Comparison of ENCODE assay signal across 8 cellular contexts in the genomic region with DNA sequence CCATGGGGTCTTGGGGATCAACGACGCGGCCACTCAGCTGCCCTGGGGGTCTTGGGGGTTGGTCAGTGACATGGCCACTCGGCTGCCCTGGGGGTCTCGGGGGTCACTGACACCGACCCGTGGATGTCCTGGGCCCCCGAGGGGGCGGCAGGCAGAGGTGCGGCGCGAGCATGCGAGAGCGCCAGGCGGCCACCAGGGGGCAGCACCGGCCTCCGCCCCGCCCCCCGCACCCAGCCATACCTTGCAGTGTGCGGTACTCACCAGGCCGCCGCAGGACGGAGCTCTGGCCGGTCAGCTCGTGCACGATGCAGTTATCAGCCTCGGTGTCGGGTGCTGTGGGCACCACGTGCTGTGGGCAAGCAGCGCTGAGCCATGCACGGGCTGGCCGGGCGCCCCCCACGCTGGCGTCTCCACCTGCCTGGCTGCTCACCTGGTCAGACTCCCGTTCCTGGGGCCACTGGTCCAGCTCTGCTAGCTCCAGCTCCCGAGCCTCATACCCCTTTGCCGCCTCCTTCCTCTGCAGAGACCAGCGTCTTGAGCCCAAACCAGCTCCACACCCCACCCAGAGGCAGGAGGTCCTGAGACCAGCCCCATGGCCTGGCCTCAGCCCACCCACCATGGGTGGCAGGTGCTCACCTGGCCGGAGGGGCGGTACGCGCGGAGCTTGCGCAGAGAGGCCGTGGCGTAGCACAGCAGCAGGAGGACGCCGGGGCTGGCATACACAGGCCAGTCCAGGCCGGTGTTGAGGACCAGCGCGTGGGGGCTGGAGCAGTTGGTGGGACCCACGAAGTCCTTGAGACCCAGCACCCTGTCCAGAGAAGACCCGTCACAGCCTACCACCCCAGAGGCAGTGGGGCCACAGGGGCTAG. TPM values are rescaled to one million over a fixed set of nuclear protein-coding genes. Genes with fewer than 3 reads are reported as not detected.
DNase-seq lines count a peak whose midpoint lies in the region; ATAC-seq and TF ChIP-seq lines count a peak whose summit lies in the region.

No MANE protein-coding gene starts in this region.

- no peaks in the 10 kb centered on the region for H3K9me3 Mint-ChIP-seq in activated naive CD4-positive, alpha-beta T cell treated with anti-CD3 and anti-CD28 coated beads, Interleukin-2, amount 10 ng/mL, durations not matched to agents 7 days and 5 days

- H3K27me3 ChIP-seq in cardiac muscle cell, result no peaks in the 10 kb centered on the region

- peaks cover 2% of the 10 kb centered on the region for H3K4me1 Mint-ChIP-seq in activated naive CD4-positive, alpha-beta T cell treated with anti-CD3 and anti-CD28 coated beads, Interleukin-2, amount 10 ng/mL, durations not matched to agents 7 days and 5 days

- no peaks in the 10 kb centered on the region for H3K9me3 ChIP-seq in cardiac muscle cell (ENCODE audit: low read depth)

- DNase-seq in NCI-H1417 (lab: John Stamatoyannopoulos, UW) (peak; percentile 42 to 79 (median 64)), NCI-H1417 treated with DMSO at 0.1 percent for 48 hours (lab: John Stamatoyannopoulos, UW) (no peak), cardiac muscle cell (ENCODE audit: low read depth in 1 of 2, low spot score in 1 of 2) (peak; percentile 80 to 86), retina (peak; percentile 86)
- DNase-seq in activated naive CD4-positive, alpha-beta T cell treated with anti-CD3 and anti-CD28 coated beads, Interleukin-2, amount 10 ng/mL, durations not matched to agents 7 days and 5 days, result peak; percentile 80

- no peaks in the 10 kb centered on the region for H3K4me1 ChIP-seq in cardiac muscle cell (ENCODE audit: low read depth)

- H3K4me3 Mint-ChIP-seq in activated naive CD4-positive, alpha-beta T cell treated with anti-CD3 and anti-CD28 coated beads, Interleukin-2, amount 10 ng/mL, durations not matched to agents 7 days and 5 days, result no peak overlapping the region

- no peak overlapping the region for H3K27ac Mint-ChIP-seq in activated naive CD4-positive, alpha-beta T cell treated with anti-CD3 and anti-CD28 coated beads, Interleukin-2, amount 10 ng/mL, durations not matched to agents 7 days and 5 days

- CTCF ChIA-PET in activated naive CD4-positive, alpha-beta T cell treated with anti-CD3 and anti-CD28 coated beads, Interleukin-2, amount 10 ng/mL, durations not matched to agents 7 days and 5 days (lab: Charles Lee), result interaction anchor here (0.5 to 3.6 kb wide), 28 partner anchors 9 to 480 kb away, joined by 3 to 49 read pairs (median 4); a partner anchor contains a TSS

- no peaks in the 10 kb centered on the region for H3K27me3 Mint-ChIP-seq in activated naive CD4-positive, alpha-beta T cell treated with anti-CD3 and anti-CD28 coated beads, Interleukin-2, amount 10 ng/mL, durations not matched to agents 7 days and 5 days

- no peak overlapping the region for H3K27ac ChIP-seq in cardiac muscle cell

- ATAC-seq in HG03521 (IDR thresholded peaks at IDR 0.05; ENCODE audit: unreplicated experiment) (peak; percentile 57), SK-N-SH treated with all-trans-retinoic acid at 6 μM for 48 hours (peak; percentile 88), GM19324 (IDR thresholded peaks at IDR 0.05; ENCODE audit: low FRiP score, unreplicated experiment) (no peak)

- no peak overlapping the region for H3K4me3 ChIP-seq in cardiac muscle cell

- TF ChIP-seq CTCF in cardiac muscle cell (IDR thresholded peaks at IDR 0.05; ENCODE audit: low read depth, low read length), result peak; percentile 97

- H3K36me3 ChIP-seq in cardiac muscle cell, result peaks cover 5% of the 10 kb centered on the region

- H3K36me3 Mint-ChIP-seq in activated naive CD4-positive, alpha-beta T cell treated with anti-CD3 and anti-CD28 coated beads, Interleukin-2, amount 10 ng/mL, durations not matched to agents 7 days and 5 days, result peaks cover 13% of the 10 kb centered on the region

TF ChIP-seq in SK-N-SH treated with all-trans-retinoic acid at 6 μM for 48 hours, 23 proteins besides CTCF, POLR2A, EP300 and RAD21 (continues in another document):
- TF ChIP-seq, protein P1, sequence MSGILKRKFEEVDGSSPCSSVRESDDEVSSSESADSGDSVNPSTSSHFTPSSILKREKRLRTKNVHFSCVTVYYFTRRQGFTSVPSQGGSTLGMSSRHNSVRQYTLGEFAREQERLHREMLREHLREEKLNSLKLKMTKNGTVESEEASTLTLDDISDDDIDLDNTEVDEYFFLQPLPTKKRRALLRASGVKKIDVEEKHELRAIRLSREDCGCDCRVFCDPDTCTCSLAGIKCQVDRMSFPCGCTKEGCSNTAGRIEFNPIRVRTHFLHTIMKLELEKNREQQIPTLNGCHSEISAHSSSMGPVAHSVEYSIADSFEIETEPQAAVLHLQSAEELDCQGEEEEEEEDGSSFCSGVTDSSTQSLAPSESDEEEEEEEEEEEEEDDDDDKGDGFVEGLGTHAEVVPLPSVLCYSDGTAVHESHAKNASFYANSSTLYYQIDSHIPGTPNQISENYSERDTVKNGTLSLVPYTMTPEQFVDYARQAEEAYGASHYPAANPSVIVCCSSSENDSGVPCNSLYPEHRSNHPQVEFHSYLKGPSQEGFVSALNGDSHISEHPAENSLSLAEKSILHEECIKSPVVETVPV (CRISPR knock-in tag; IDR thresholded peaks at IDR 0.05), result no peak
- TF ChIP-seq ARNTL (CRISPR knock-in tag; IDR thresholded peaks at IDR 0.05; ENCODE audit: borderline replicate concordance, low read depth) (no peak), ZC3H10 (CRISPR knock-in tag; IDR thresholded peaks at IDR 0.05) (no peak), ESRRG (CRISPR knock-in tag; IDR thresholded peaks at IDR 0.05) (no peak), TOX (CRISPR knock-in tag; IDR thresholded peaks at IDR 0.05; ENCODE audit: borderline replicate concordance) (no peak), TCF4 (CRISPR knock-in tag; IDR thresholded peaks at IDR 0.05; ENCODE audit: borderline replicate concordance) (no peak), OSR1 (CRISPR knock-in tag; IDR thresholded peaks at IDR 0.05) (no peak), BACH2 (CRISPR knock-in tag; IDR thresholded peaks at IDR 0.05; ENCODE audit: borderline replicate concordance) (no peak), CSDC2 (CRISPR knock-in tag; IDR thresholded peaks at IDR 0.05) (no peak), ZFP30 (CRISPR knock-in tag; IDR thresholded peaks at IDR 0.05) (no peak), SNAI2 (CRISPR knock-in tag; IDR thresholded peaks at IDR 0.05) (no peak), PPARA (CRISPR knock-in tag; IDR thresholded peaks at IDR 0.05; ENCODE audit: borderline replicate concordance) (no peak), ZFP3 (CRISPR knock-in tag; IDR thresholded peaks at IDR 0.05) (no peak), ZNF8 (CRISPR knock-in tag; IDR thresholded peaks at IDR 0.05) (no peak), GLIS3 (CRISPR knock-in tag; IDR thresholded peaks at IDR 0.05) (no peak)
- TF ChIP-seq, protein P2, sequence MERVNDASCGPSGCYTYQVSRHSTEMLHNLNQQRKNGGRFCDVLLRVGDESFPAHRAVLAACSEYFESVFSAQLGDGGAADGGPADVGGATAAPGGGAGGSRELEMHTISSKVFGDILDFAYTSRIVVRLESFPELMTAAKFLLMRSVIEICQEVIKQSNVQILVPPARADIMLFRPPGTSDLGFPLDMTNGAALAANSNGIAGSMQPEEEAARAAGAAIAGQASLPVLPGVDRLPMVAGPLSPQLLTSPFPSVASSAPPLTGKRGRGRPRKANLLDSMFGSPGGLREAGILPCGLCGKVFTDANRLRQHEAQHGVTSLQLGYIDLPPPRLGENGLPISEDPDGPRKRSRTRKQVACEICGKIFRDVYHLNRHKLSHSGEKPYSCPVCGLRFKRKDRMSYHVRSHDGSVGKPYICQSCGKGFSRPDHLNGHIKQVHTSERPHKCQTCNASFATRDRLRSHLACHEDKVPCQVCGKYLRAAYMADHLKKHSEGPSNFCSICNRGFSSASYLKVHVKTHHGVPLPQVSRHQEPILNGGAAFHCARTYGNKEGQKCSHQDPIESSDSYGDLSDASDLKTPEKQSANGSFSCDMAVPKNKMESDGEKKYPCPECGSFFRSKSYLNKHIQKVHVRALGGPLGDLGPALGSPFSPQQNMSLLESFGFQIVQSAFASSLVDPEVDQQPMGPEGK (CRISPR knock-in tag; IDR thresholded peaks at IDR 0.05; ENCODE audit: borderline replicate concordance), result no peak
- TF ChIP-seq, protein P3, sequence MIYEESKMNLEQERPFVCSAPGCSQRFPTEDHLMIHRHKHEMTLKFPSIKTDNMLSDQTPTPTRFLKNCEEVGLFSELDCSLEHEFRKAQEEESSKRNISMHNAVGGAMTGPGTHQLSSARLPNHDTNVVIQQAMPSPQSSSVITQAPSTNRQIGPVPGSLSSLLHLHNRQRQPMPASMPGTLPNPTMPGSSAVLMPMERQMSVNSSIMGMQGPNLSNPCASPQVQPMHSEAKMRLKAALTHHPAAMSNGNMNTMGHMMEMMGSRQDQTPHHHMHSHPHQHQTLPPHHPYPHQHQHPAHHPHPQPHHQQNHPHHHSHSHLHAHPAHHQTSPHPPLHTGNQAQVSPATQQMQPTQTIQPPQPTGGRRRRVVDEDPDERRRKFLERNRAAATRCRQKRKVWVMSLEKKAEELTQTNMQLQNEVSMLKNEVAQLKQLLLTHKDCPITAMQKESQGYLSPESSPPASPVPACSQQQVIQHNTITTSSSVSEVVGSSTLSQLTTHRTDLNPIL (CRISPR knock-in tag; IDR thresholded peaks at IDR 0.05; ENCODE audit: low read depth), result no peak
- TF ChIP-seq, protein P4, sequence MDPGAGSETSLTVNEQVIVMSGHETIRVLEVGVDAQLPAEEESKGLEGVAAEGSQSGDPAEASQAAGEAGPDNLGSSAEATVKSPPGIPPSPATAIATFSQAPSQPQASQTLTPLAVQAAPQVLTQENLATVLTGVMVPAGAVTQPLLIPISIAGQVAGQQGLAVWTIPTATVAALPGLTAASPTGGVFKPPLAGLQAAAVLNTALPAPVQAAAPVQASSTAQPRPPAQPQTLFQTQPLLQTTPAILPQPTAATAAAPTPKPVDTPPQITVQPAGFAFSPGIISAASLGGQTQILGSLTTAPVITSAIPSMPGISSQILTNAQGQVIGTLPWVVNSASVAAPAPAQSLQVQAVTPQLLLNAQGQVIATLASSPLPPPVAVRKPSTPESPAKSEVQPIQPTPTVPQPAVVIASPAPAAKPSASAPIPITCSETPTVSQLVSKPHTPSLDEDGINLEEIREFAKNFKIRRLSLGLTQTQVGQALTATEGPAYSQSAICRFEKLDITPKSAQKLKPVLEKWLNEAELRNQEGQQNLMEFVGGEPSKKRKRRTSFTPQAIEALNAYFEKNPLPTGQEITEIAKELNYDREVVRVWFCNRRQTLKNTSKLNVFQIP (CRISPR knock-in tag; IDR thresholded peaks at IDR 0.05; ENCODE audit: borderline replicate concordance, low read depth), result no peak

RNA-seq across cellular contexts. Expression of a gene that starts 31.2 kb away (rescaled TPM):
- 9.3 and 10.8 TPM in 2 replicates for total RNA-seq in cardiac muscle cell
- polyA plus RNA-seq in cardiac muscle cell, result 9.2 and 13.8 TPM in 2 replicates

RNA-seq across cellular contexts. Expression of a gene that starts 31.3 kb away (rescaled TPM):
- 30.0 and 33.5 TPM in 2 replicates for total RNA-seq in cardiac muscle cell
- 23.2 and 34.2 TPM in 2 replicates for polyA plus RNA-seq in cardiac muscle cell

RNA-seq across cellular contexts. Expression of a gene that starts 47.5 kb away (rescaled TPM):
- 54.5 and 121 TPM in 2 replicates for total RNA-seq in cardiac muscle cell
- 32.7 and 49.2 TPM in 2 replicates for polyA plus RNA-seq in cardiac muscle cell

RNA-seq across cellular contexts. Expression of a gene that starts 51.2 kb away (rescaled TPM):
- total RNA-seq in cardiac muscle cell, result 1.6 and 2.9 TPM in 2 replicates
- polyA plus RNA-seq in cardiac muscle cell, result 3.7 and 4.5 TPM in 2 replicates
